Comparison of ENCODE assay signal across 15 cellular contexts in the genomic region with DNA sequence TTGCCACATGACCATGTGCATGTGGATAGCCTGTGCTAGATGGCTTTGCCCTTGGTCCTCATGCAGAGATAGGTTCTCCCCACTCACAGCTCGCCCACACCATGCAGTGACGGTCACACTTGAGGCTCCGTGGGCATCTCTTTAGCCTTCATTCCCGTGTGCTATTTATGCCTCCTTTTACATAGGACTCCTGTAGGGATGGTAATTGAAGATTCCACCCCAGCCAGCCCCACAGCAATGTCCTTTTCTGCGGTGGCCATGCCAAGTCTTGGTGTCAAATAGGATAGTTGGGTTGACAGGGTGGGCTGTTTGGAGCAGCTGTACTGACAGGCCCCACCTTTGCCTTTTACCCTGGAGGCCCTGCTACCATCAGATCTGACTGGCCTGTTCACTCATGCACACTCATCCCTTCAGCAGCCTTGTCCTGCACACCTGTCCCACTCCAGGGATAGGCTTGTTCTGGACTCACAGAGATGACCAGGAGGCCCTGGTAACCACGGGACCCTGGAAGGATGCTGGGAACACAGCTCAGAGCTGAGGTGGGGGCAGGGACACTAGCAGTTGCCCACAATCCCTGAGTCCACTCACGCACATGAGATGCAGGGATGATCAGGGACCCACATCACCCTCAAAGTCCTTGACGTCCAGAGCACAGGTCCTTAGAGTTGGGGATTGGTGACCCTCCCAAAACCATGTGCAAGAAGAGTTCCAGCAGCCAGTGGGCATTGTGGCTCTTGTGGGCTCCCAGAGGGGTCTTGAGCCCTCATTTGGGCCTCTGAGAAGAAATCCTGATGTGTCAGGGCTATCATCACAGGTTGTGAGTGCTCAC.
DNase-seq lines count a peak whose midpoint lies in the region; ATAC-seq and TF ChIP-seq lines count a peak whose summit lies in the region.
"Had no signal": no experiment of that assay in that cellular context is flagged by ENCODE, and none has a peak within 500 bp of the region (broad histone marks: within the 10 kb centered on the region; RNA-seq: fewer than 3 reads in every experiment).

No MANE protein-coding gene starts in this region.

- POLR2A ChIA-PET in WTC11 (lab: Charles Lee): no interaction called here

- peaks cover 1% of the 10 kb centered on the region for H3K4me1 Mint-ChIP-seq in progenitor cell of endocrine pancreas (ENCODE audit: low read depth)
- peaks cover 7% of the 10 kb centered on the region; the same call in 1 of the 2 replicates for H3K4me1 Mint-ChIP-seq in WTC11
- H3K4me1 Mint-ChIP-seq: B cell had no signal

- no peaks in the 10 kb centered on the region for H3K9me3 ChIP-seq in RWPE2 (ENCODE audit: severe bottlenecking)

- H3K9me3 Mint-ChIP-seq in progenitor cell of endocrine pancreas (ENCODE audit: low read depth) (no peaks in the 10 kb centered on the region), WTC11 (no peaks in the 10 kb centered on the region)
- H3K9me3 Mint-ChIP-seq: CD4-positive, alpha-beta T cell had no signal

- TF ChIP-seq CTCF in RWPE2 (IDR thresholded peaks at IDR 0.05; ENCODE audit: poor library complexity, severe bottlenecking) (no peak), lower leg skin (IDR thresholded peaks at IDR 0.05) (no peak), progenitor cell of endocrine pancreas (IDR thresholded peaks at IDR 0.05; ENCODE audit: unreplicated experiment) (no peak), WTC11 (IDR thresholded peaks at IDR 0.05) (no peak), GM13976 (IDR thresholded peaks at IDR 0.05; ENCODE audit: borderline replicate concordance, control extremely low read depth, extremely low read depth, insufficient read depth, missing control alignments) (no peak)

- ATAC-seq in RWPE2 (ENCODE audit: low read depth) (no peak), WTC11 (no peak)
- ATAC-seq: GM23338 had no signal

- no peak overlapping the region for H3K4me3 Mint-ChIP-seq in progenitor cell of endocrine pancreas (ENCODE audit: low read depth)
- H3K4me3 Mint-ChIP-seq in WTC11: no peak overlapping the region
- H3K4me3 Mint-ChIP-seq: B cell; CD4-positive, alpha-beta T cell; GM23338 had no signal

- DNase-seq in activated CD8-positive, alpha-beta memory T cell treated with anti-CD3 and anti-CD28 coated beads, Interleukin-2, amount 50 U/mL, for 48 hours: peak; percentile 20
- DNase-seq in activated CD8-positive, alpha-beta memory T cell treated with anti-CD3 and anti-CD28 coated beads, Interleukin-2, amount 50 U/mL, for 4 hours: no peak
- DNase-seq in RWPE2 (ENCODE audit: low spot score): peak; percentile 24
- peak; percentile 6 to 39 for DNase-seq in lower leg skin (ENCODE audit: low spot score in 2 of 2)
- DNase-seq in progenitor cell of endocrine pancreas (ENCODE audit: low spot score, unreplicated experiment): peak; percentile 0
- no peak for DNase-seq in WTC11 (ENCODE audit: low spot score)
- no peak for DNase-seq in GM13976 (ENCODE audit: low spot score)
- DNase-seq in 8988T: no peak
- DNase-seq: C1 segment of cervical spinal cord; Calu3; CD4-positive, alpha-beta T cell; DMS 273 treated with DMSO at 0.1 percent for 48 hours; H7 had no signal

- H3K27ac Mint-ChIP-seq in progenitor cell of endocrine pancreas: no peak overlapping the region
- H3K27ac Mint-ChIP-seq in WTC11: no peak overlapping the region
- H3K27ac Mint-ChIP-seq: B cell; CD4-positive, alpha-beta T cell; GM23338 had no signal

- 90 to 94% methylated on average over 8 of the region's 8 CpGs for WGBS in lower leg skin, 2 donors

- H3K27me3 Mint-ChIP-seq in progenitor cell of endocrine pancreas: no peaks in the 10 kb centered on the region
- no peaks in the 10 kb centered on the region for H3K27me3 Mint-ChIP-seq in WTC11 (ENCODE audit: low read depth)
- H3K27me3 Mint-ChIP-seq: B cell had no signal

- H3K36me3 Mint-ChIP-seq in progenitor cell of endocrine pancreas (ENCODE audit: insufficient read depth) (no peaks in the 10 kb centered on the region), WTC11 (peaks cover 12% of the 10 kb centered on the region)

- in situ Hi-C loops in GM13976 (cut with MboI; ENCODE audit: low sequenced_read_pairs, unreplicated experiment): no loop called here

- no peak for TF ChIP-seq POLR2A in lower leg skin (IDR thresholded peaks at IDR 0.05)

- no peaks in the 10 kb centered on the region for H3K27me3 ChIP-seq in RWPE2 (ENCODE audit: insufficient read depth, poor library complexity, severe bottlenecking)

- no peak overlapping the region for H3K4me3 ChIP-seq in RWPE2 (ENCODE audit: severe bottlenecking)
- no peak overlapping the region for H3K4me3 ChIP-seq in lower leg skin (ENCODE audit: low read depth, poor library complexity, severe bottlenecking)
- H3K4me3 ChIP-seq: GM23338 had no signal

- CTCF ChIA-PET in WTC11 (lab: Charles Lee): no interaction called here

- H3K36me3 ChIP-seq in RWPE2 (ENCODE audit: low read depth): no peaks in the 10 kb centered on the region

- no peaks in the 10 kb centered on the region for H3K4me1 ChIP-seq in RWPE2 (ENCODE audit: insufficient read depth, poor library complexity, severe bottlenecking)

- intact Hi-C loops in lower leg skin (cut with DNase I; ENCODE audit: low total_unique reads): no loop called here

- no peak overlapping the region for H3K27ac ChIP-seq in RWPE2 (ENCODE audit: poor library complexity, severe bottlenecking)

TF ChIP-seq in WTC11, 78 proteins besides CTCF, POLR2A, EP300 and RAD21 (continues in another document):
- no peak for TF ChIP-seq ZNF263 (CRISPR knock-in tag; IDR thresholded peaks at IDR 0.05; ENCODE audit: low read depth)
- no peak for TF ChIP-seq EMX1 (CRISPR knock-in tag; IDR thresholded peaks at IDR 0.05)
- TF ChIP-seq ZNF121 (CRISPR knock-in tag; IDR thresholded peaks at IDR 0.05): no peak
- TF ChIP-seq SP1 (CRISPR knock-in tag; conservative IDR thresholded peaks at IDR 0.05): no peak
- TF ChIP-seq ATF1 (CRISPR knock-in tag; IDR thresholded peaks at IDR 0.05): no peak
- TF ChIP-seq ZNF396 (CRISPR knock-in tag; IDR thresholded peaks at IDR 0.05; ENCODE audit: borderline replicate concordance): no peak
- TF ChIP-seq, protein P1, sequence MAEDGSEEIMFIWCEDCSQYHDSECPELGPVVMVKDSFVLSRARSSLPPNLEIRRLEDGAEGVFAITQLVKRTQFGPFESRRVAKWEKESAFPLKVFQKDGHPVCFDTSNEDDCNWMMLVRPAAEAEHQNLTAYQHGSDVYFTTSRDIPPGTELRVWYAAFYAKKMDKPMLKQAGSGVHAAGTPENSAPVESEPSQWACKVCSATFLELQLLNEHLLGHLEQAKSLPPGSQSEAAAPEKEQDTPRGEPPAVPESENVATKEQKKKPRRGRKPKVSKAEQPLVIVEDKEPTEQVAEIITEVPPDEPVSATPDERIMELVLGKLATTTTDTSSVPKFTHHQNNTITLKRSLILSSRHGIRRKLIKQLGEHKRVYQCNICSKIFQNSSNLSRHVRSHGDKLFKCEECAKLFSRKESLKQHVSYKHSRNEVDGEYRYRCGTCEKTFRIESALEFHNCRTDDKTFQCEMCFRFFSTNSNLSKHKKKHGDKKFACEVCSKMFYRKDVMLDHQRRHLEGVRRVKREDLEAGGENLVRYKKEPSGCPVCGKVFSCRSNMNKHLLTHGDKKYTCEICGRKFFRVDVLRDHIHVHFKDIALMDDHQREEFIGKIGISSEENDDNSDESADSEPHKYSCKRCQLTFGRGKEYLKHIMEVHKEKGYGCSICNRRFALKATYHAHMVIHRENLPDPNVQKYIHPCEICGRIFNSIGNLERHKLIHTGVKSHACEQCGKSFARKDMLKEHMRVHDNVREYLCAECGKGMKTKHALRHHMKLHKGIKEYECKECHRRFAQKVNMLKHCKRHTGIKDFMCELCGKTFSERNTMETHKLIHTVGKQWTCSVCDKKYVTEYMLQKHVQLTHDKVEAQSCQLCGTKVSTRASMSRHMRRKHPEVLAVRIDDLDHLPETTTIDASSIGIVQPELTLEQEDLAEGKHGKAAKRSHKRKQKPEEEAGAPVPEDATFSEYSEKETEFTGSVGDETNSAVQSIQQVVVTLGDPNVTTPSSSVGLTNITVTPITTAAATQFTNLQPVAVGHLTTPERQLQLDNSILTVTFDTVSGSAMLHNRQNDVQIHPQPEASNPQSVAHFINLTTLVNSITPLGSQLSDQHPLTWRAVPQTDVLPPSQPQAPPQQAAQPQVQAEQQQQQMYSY (CRISPR knock-in tag; IDR thresholded peaks at IDR 0.05): no peak
- TF ChIP-seq, protein P2, sequence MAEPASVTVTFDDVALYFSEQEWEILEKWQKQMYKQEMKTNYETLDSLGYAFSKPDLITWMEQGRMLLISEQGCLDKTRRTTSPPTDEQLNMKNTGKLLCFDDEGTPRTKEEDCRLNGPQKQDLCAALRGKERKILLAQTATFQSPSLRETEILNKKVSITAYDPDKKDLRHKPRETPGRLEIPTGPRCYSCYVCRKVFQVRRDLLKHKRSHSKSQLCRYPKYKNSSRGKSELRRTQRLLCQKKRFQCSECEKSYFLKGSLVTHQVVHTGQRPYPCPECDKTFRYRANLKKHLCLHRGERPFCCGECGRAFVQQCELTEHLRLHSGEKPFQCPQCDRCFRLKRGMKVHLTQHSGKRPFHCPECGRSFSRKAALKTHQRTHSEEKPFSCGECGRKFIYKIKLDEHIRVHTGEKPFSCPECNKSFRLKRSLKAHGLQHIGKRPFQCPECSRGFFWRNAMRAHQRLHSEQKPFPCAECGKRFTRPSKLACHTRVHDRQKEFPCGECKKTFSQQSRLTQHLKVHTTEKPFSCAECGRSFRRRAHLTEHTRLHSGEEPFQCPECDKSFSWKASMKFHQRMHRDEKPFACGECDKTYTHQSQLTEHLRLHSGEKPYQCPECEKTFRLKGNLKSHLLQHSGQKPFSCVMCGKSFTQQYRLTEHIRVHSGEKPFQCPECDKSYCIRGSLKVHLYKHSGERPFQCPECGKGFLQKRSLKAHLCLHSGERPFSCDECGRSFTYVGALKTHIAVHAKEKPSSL (CRISPR knock-in tag; conservative IDR thresholded peaks at IDR 0.05): no peak
- no peak for TF ChIP-seq IRF2 (CRISPR knock-in tag; IDR thresholded peaks at IDR 0.05; ENCODE audit: borderline replicate concordance, low read depth)

Comparison
In these comparisons a context has a peak if more than half of its experiments do, and no peak if none do; other contexts are left out.
1. DNase-seq: peak in activated CD8-positive, alpha-beta memory T cell treated with anti-CD3 and anti-CD28 coated beads, Interleukin-2, amount 50 U/mL, for 48 hours (single experiment), RWPE2 (single experiment), lower leg skin (2 of 2) and progenitor cell of endocrine pancreas (single experiment); none in activated CD8-positive, alpha-beta memory T cell treated with anti-CD3 and anti-CD28 coated beads, Interleukin-2, amount 50 U/mL, for 4 hours (single experiment), WTC11 (single experiment), GM13976 (single experiment) and 8988T (single experiment).